In the genomic region with DNA sequence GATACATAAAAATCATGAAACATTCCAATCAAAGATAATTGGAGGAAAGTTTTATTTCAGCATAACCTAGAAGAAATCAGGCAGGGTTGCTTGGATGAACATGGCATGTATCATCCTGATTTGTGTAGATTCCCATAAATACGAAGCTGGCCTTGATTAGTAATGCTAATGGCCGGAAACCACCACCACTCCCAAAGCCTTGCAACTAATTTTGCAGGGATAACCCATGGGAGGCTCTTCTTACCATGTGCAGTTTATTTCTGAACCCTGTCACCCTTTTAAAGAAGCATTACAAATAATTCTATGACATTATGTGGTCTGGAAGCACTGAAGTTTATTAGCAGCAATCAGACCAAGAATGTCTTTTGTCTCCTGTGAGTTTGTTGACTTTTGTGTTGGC, we compare ENCODE assay signal across 20 cellular contexts.
DNase-seq lines count a peak whose midpoint lies in the region; ATAC-seq and TF ChIP-seq lines count a peak whose summit lies in the region.
"Had no signal": no experiment of that assay in that cellular context is flagged by ENCODE, and none has a peak within 500 bp of the region (broad histone marks: within the 10 kb centered on the region; RNA-seq: fewer than 3 reads in every experiment).

No MANE protein-coding gene starts in this region.

- H3K9me2 ChIP-seq in SK-N-SH = no peaks in the 10 kb centered on the region

- WGBS in SK-N-SH (ENCODE audit: low lambda C conversion rate) = 80% methylated on average over 2 of the region's 2 CpGs

- no peak for TF ChIP-seq RAD21 in SK-N-SH (IDR thresholded peaks at IDR 0.05; ENCODE audit: low read length)

- H3K36me3 ChIP-seq in SK-N-SH (replicated peaks in 1 of 2; ENCODE audit: control insufficient read depth in 1 of 2, insufficient read depth in 2 of 2, low read length in 1 of 2) = peaks cover 6 to 13% of the 10 kb centered on the region in 2 experiments
- H3K36me3 ChIP-seq: BE2C, SJSA1 had no signal

- H3K4me1 ChIP-seq in SK-N-SH (ENCODE audit: control insufficient read depth in 1 of 2, insufficient read depth in 2 of 2, low read depth in 1 of 2, low read length in 1 of 2) = peaks cover 0 to 5% of the 10 kb centered on the region in 2 experiments; a peak in 1 of 4 replicates
- H3K4me1 ChIP-seq: BE2C had no signal

- no peaks in the 10 kb centered on the region for H3F3A ChIP-seq in SK-N-SH (replicated peaks; ENCODE audit: insufficient read depth)

- H2AFZ ChIP-seq in SK-N-SH (ENCODE audit: low read depth) = no peak overlapping the region

- TF ChIP-seq EP300 in SK-N-SH (IDR thresholded peaks at IDR 0.05; ENCODE audit: borderline replicate concordance in 1 of 2, low read depth in 1 of 2, low read length in 1 of 2) = no peak

- H3K9ac ChIP-seq in SK-N-SH = no peak overlapping the region

- DNase-seq in SK-N-SH (no peak), HFFc6 (peak; percentile 64), fibroblast of peridontal ligament (ENCODE audit: extremely low read depth) (peak; percentile 89), GM19238 (ENCODE audit: insufficient read length, low spot score) (no peak), NCI-H510A (lab: John Stamatoyannopoulos, UW) (no peak), endothelial cell (ENCODE audit: low spot score) (no peak)
- DNase-seq: 8988T; BE2C; CD8-positive, alpha-beta T cell; DMS79 treated with DMSO at 0.1 percent for 48 hours; HCEC 1CT; IMR-90; Kasumi-1; NCI-H1417; NCI-H1930; NCI-H510A treated with DMSO at 0.1 percent for 48 hours; T-helper 1 cell had no signal

- no peak for TF ChIP-seq CTCF in SK-N-SH (IDR thresholded peaks at IDR 0.05)
- TF ChIP-seq CTCF in HFFc6 (IDR thresholded peaks at IDR 0.05) = no peak
- TF ChIP-seq CTCF in endothelial cell (IDR thresholded peaks at IDR 0.05; ENCODE audit: unreplicated experiment) = no peak

- peaks cover 34% of the 10 kb centered on the region for H3K4me1 Mint-ChIP-seq in HFFc6 (ENCODE audit: low read depth)
- no peaks in the 10 kb centered on the region for H3K4me1 Mint-ChIP-seq in endothelial cell (ENCODE audit: unreplicated experiment)

- H3K27ac Mint-ChIP-seq in HFFc6 (peak overlapping the region; percentile 48; the same call in 1 of the 2 replicates), endothelial cell (ENCODE audit: unreplicated experiment) (no peak overlapping the region)
- H3K27ac Mint-ChIP-seq: CD8-positive, alpha-beta T cell had no signal

- H3K4me3 Mint-ChIP-seq in HFFc6 (no peak overlapping the region), endothelial cell (ENCODE audit: unreplicated experiment) (no peak overlapping the region)
- H3K4me3 Mint-ChIP-seq: CD8-positive, alpha-beta T cell had no signal

- POLR2A ChIA-PET in SK-N-SH (lab: Yijun Ruan, JAX) = no interaction called here

- H3K9me3 Mint-ChIP-seq in HFFc6 = peaks cover 5% of the 10 kb centered on the region; the same call in 1 of the 2 replicates
- no peaks in the 10 kb centered on the region for H3K9me3 Mint-ChIP-seq in endothelial cell (ENCODE audit: unreplicated experiment)
- H3K9me3 Mint-ChIP-seq: CD8-positive, alpha-beta T cell had no signal

- H3K27me3 ChIP-seq in SK-N-SH (ENCODE audit: insufficient read depth) = no peaks in the 10 kb centered on the region
- H3K27me3 ChIP-seq: BE2C, SJSA1 had no signal

- no peaks in the 10 kb centered on the region for H4K20me1 ChIP-seq in SK-N-SH (ENCODE audit: insufficient read depth)

- H3K4me3 ChIP-seq in SK-N-SH (ENCODE audit: low read depth in 2 of 2, low read length in 1 of 2) = no peak overlapping the region
- H3K4me3 ChIP-seq: SJSA1 had no signal

- no peak overlapping the region for H3K4me2 ChIP-seq in SK-N-SH

- ATAC-seq in SK-N-SH treated with all-trans-retinoic acid at 6 μM for 48 hours = peak; percentile 41; the same call in 1 of the 3 replicates
- no peak for ATAC-seq in activated CD4-positive, CD25-positive, alpha-beta regulatory T cell treated with anti-CD3 and anti-CD28 coated beads, Interleukin-2, amount 50 U/mL, for 24 hours
- ATAC-seq: CD8-positive, alpha-beta T cell had no signal

- CTCF ChIA-PET in SK-N-SH (lab: Yijun Ruan, JAX) = no interaction called here

- H3K9me3 ChIP-seq in SK-N-SH = no peaks in the 10 kb centered on the region
- H3K9me3 ChIP-seq: BE2C, SJSA1 had no signal

- H3K27me3 Mint-ChIP-seq in HFFc6 (ENCODE audit: insufficient read depth) (no peaks in the 10 kb centered on the region; the same call in 1 of the 2 replicates), endothelial cell (ENCODE audit: unreplicated experiment) (no peaks in the 10 kb centered on the region)

- H3K36me3 Mint-ChIP-seq in HFFc6 (ENCODE audit: low read depth) (peaks cover 45% of the 10 kb centered on the region), endothelial cell (ENCODE audit: low read depth, unreplicated experiment) (no peaks in the 10 kb centered on the region)

- no peaks in the 10 kb centered on the region for H3K79me2 ChIP-seq in SK-N-SH (ENCODE audit: insufficient read depth)

- no peak overlapping the region for H3K27ac ChIP-seq in SK-N-SH (ENCODE audit: low read depth in 2 of 2, low read length in 1 of 2)
- H3K27ac ChIP-seq: SJSA1 had no signal

TF ChIP-seq in SK-N-SH treated with all-trans-retinoic acid at 6 μM for 48 hours, 23 proteins besides CTCF, POLR2A, EP300 and RAD21 (continues in another document):
- TF ChIP-seq ISL1 (CRISPR knock-in tag; IDR thresholded peaks at IDR 0.05) (no peak), BACH2 (CRISPR knock-in tag; IDR thresholded peaks at IDR 0.05; ENCODE audit: borderline replicate concordance) (no peak), RARB (CRISPR knock-in tag; IDR thresholded peaks at IDR 0.05) (no peak), PPARA (CRISPR knock-in tag; IDR thresholded peaks at IDR 0.05; ENCODE audit: borderline replicate concordance) (no peak), GLIS3 (CRISPR knock-in tag; IDR thresholded peaks at IDR 0.05) (no peak), ZNF565 (CRISPR knock-in tag; conservative IDR thresholded peaks at IDR 0.05; ENCODE audit: low read depth) (no peak), CSDC2 (CRISPR knock-in tag; IDR thresholded peaks at IDR 0.05) (no peak)
- TF ChIP-seq, protein P1, sequence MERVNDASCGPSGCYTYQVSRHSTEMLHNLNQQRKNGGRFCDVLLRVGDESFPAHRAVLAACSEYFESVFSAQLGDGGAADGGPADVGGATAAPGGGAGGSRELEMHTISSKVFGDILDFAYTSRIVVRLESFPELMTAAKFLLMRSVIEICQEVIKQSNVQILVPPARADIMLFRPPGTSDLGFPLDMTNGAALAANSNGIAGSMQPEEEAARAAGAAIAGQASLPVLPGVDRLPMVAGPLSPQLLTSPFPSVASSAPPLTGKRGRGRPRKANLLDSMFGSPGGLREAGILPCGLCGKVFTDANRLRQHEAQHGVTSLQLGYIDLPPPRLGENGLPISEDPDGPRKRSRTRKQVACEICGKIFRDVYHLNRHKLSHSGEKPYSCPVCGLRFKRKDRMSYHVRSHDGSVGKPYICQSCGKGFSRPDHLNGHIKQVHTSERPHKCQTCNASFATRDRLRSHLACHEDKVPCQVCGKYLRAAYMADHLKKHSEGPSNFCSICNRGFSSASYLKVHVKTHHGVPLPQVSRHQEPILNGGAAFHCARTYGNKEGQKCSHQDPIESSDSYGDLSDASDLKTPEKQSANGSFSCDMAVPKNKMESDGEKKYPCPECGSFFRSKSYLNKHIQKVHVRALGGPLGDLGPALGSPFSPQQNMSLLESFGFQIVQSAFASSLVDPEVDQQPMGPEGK (CRISPR knock-in tag; IDR thresholded peaks at IDR 0.05; ENCODE audit: borderline replicate concordance) = no peak

TF ChIP-seq in SK-N-SH, 30 proteins besides CTCF, POLR2A, EP300 and RAD21 (continues in another document):
- TF ChIP-seq TCF12 (IDR thresholded peaks at IDR 0.05) (no peak), RFX5 (IDR thresholded peaks at IDR 0.05; ENCODE audit: low read length) (no peak), RXRA (IDR thresholded peaks at IDR 0.05; ENCODE audit: borderline replicate concordance, low read depth) (no peak), SIN3A (IDR thresholded peaks at IDR 0.05; ENCODE audit: borderline replicate concordance, low read depth, low read length) (no peak), YY1 (IDR thresholded peaks at IDR 0.05; ENCODE audit: low read depth) (no peak), JUND (IDR thresholded peaks at IDR 0.05) (no peak), GABPA (IDR thresholded peaks at IDR 0.05; ENCODE audit: low read depth) (no peak), POLR2AphosphoS5 (IDR thresholded peaks at IDR 0.05; ENCODE audit: low read depth, low read length) (no peak), ELF1 (IDR thresholded peaks at IDR 0.05) (no peak), SMC3 (IDR thresholded peaks at IDR 0.05; ENCODE audit: low read depth, low read length) (no peak)
- TF ChIP-seq, protein P2, sequence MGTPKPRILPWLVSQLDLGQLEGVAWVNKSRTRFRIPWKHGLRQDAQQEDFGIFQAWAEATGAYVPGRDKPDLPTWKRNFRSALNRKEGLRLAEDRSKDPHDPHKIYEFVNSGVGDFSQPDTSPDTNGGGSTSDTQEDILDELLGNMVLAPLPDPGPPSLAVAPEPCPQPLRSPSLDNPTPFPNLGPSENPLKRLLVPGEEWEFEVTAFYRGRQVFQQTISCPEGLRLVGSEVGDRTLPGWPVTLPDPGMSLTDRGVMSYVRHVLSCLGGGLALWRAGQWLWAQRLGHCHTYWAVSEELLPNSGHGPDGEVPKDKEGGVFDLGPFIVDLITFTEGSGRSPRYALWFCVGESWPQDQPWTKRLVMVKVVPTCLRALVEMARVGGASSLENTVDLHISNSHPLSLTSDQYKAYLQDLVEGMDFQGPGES (IDR thresholded peaks at IDR 0.05; ENCODE audit: low read depth, low read length) = no peak
- TF ChIP-seq, protein P3, sequence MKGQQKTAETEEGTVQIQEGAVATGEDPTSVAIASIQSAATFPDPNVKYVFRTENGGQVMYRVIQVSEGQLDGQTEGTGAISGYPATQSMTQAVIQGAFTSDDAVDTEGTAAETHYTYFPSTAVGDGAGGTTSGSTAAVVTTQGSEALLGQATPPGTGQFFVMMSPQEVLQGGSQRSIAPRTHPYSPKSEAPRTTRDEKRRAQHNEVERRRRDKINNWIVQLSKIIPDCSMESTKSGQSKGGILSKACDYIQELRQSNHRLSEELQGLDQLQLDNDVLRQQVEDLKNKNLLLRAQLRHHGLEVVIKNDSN (IDR thresholded peaks at IDR 0.05; ENCODE audit: borderline replicate concordance, low read depth) = no peak

Comparison
In these comparisons a context has a peak if more than half of its experiments do, and no peak if none do; other contexts are left out.
1. DNase-seq: peak in HFFc6 (single experiment) and fibroblast of peridontal ligament (single experiment); none in SK-N-SH (single experiment), GM19238 (single experiment), NCI-H510A (single experiment) and endothelial cell (single experiment).